In the genomic region with DNA sequence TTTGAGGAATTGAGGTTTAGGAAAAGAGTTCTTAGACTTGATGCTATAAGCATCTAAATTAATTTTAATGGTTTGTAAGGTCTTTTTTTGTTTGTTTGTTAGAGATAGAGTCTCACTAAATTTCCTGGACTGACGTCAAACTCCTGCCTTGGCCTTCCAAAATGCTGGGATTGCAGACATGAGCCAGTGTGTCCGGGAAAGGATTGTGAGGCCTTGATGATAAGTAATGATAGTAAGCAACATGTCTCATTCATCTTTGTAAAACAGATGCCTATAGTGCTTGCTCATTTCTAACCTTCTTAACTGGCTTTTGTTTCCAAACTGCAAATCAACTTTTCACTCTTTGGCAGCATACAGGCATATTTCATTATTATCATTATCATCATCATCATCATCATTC, we compare ENCODE assay signal across 2 cellular contexts.
TF ChIP-seq lines count a peak whose summit lies in the region.

No MANE protein-coding gene starts in this region.

TF ChIP-seq in GM23338, 12 proteins besides CTCF, POLR2A, EP300 and RAD21 (continues in another document):
- no peak for TF ChIP-seq ETS1 (IDR thresholded peaks at IDR 0.05)
- TF ChIP-seq EZH2phosphoT487 (IDR thresholded peaks at IDR 0.05; ENCODE audit: unreplicated experiment) = no peak
- no peak for TF ChIP-seq CREB1 (CRISPR knock-in tag; IDR thresholded peaks at IDR 0.05; ENCODE audit: low read depth)
- TF ChIP-seq NANOG (IDR thresholded peaks at IDR 0.05; ENCODE audit: borderline replicate concordance) = no peak
- no peak for TF ChIP-seq ZNF462 (CRISPR knock-in tag; IDR thresholded peaks at IDR 0.05)
- TF ChIP-seq ZNF331 (CRISPR knock-in tag; IDR thresholded peaks at IDR 0.05; ENCODE audit: low read depth) = no peak
- TF ChIP-seq STAT1 (IDR thresholded peaks at IDR 0.05; ENCODE audit: unreplicated experiment) = no peak
- TF ChIP-seq ZNF114 (CRISPR knock-in tag; IDR thresholded peaks at IDR 0.05) = no peak
- no peak for TF ChIP-seq POLR2AphosphoS5 (IDR thresholded peaks at IDR 0.05; ENCODE audit: low read depth)
- TF ChIP-seq, protein P1, sequence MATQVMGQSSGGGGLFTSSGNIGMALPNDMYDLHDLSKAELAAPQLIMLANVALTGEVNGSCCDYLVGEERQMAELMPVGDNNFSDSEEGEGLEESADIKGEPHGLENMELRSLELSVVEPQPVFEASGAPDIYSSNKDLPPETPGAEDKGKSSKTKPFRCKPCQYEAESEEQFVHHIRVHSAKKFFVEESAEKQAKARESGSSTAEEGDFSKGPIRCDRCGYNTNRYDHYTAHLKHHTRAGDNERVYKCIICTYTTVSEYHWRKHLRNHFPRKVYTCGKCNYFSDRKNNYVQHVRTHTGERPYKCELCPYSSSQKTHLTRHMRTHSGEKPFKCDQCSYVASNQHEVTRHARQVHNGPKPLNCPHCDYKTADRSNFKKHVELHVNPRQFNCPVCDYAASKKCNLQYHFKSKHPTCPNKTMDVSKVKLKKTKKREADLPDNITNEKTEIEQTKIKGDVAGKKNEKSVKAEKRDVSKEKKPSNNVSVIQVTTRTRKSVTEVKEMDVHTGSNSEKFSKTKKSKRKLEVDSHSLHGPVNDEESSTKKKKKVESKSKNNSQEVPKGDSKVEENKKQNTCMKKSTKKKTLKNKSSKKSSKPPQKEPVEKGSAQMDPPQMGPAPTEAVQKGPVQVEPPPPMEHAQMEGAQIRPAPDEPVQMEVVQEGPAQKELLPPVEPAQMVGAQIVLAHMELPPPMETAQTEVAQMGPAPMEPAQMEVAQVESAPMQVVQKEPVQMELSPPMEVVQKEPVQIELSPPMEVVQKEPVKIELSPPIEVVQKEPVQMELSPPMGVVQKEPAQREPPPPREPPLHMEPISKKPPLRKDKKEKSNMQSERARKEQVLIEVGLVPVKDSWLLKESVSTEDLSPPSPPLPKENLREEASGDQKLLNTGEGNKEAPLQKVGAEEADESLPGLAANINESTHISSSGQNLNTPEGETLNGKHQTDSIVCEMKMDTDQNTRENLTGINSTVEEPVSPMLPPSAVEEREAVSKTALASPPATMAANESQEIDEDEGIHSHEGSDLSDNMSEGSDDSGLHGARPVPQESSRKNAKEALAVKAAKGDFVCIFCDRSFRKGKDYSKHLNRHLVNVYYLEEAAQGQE (IDR thresholded peaks at IDR 0.05; ENCODE audit: unreplicated experiment) = no peak

TF ChIP-seq in H1, 55 proteins besides CTCF, POLR2A, EP300 and RAD21 (continued from another document):
- TF ChIP-seq CHD7 (IDR thresholded peaks at IDR 0.05; ENCODE audit: insufficient replicate concordance, low read length) (no peak), KDM4A (IDR thresholded peaks at IDR 0.05; ENCODE audit: low read depth, low read length, severe bottlenecking) (no peak), TAF7 (optimal IDR thresholded peaks at IDR 0.05; ENCODE audit: borderline replicate concordance, low read depth, low read length) (no peak), SRF (IDR thresholded peaks at IDR 0.05; ENCODE audit: low read depth, low read length) (no peak), RNF2 (IDR thresholded peaks at IDR 0.05; ENCODE audit: borderline replicate concordance, low read depth, low read length, missing control alignments, poor library complexity, severe bottlenecking) (no peak), CREB1 (IDR thresholded peaks at IDR 0.05) (no peak), CHD1 (IDR thresholded peaks at IDR 0.05; ENCODE audit: low read depth, low read length) (no peak), YY1 (IDR thresholded peaks at IDR 0.05; ENCODE audit: low read depth, low read length) (no peak), SIN3A (conservative IDR thresholded peaks at IDR 0.05 in 1 of 2, IDR thresholded peaks at IDR 0.05 in 1 of 2; ENCODE audit: low read depth in 1 of 2, low read length in 2 of 2) (no peak), POU5F1 (IDR thresholded peaks at IDR 0.05; ENCODE audit: low read depth, low read length) (no peak), HDAC6 (IDR thresholded peaks at IDR 0.05; ENCODE audit: low read depth, low read length) (no peak), CHD2 (IDR thresholded peaks at IDR 0.05; ENCODE audit: low read length) (no peak), CEBPB (IDR thresholded peaks at IDR 0.05; ENCODE audit: low read depth, low read length) (no peak), RFX5 (IDR thresholded peaks at IDR 0.05; ENCODE audit: borderline replicate concordance, low read depth, low read length) (no peak), GTF2F1 (IDR thresholded peaks at IDR 0.05; ENCODE audit: borderline replicate concordance, low read depth, low read length) (no peak)
- TF ChIP-seq, protein P2, sequence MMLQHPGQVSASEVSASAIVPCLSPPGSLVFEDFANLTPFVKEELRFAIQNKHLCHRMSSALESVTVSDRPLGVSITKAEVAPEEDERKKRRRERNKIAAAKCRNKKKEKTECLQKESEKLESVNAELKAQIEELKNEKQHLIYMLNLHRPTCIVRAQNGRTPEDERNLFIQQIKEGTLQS (IDR thresholded peaks at IDR 0.05; ENCODE audit: insufficient read depth, low read depth, low read length) = no peak
- TF ChIP-seq, protein P3, sequence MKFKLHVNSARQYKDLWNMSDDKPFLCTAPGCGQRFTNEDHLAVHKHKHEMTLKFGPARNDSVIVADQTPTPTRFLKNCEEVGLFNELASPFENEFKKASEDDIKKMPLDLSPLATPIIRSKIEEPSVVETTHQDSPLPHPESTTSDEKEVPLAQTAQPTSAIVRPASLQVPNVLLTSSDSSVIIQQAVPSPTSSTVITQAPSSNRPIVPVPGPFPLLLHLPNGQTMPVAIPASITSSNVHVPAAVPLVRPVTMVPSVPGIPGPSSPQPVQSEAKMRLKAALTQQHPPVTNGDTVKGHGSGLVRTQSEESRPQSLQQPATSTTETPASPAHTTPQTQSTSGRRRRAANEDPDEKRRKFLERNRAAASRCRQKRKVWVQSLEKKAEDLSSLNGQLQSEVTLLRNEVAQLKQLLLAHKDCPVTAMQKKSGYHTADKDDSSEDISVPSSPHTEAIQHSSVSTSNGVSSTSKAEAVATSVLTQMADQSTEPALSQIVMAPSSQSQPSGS (IDR thresholded peaks at IDR 0.05; ENCODE audit: low read length) = no peak
TF ChIP-seq in H1: peak in this region for 0.
